ENCODE assay signal across 9 cellular contexts in the genomic region with DNA sequence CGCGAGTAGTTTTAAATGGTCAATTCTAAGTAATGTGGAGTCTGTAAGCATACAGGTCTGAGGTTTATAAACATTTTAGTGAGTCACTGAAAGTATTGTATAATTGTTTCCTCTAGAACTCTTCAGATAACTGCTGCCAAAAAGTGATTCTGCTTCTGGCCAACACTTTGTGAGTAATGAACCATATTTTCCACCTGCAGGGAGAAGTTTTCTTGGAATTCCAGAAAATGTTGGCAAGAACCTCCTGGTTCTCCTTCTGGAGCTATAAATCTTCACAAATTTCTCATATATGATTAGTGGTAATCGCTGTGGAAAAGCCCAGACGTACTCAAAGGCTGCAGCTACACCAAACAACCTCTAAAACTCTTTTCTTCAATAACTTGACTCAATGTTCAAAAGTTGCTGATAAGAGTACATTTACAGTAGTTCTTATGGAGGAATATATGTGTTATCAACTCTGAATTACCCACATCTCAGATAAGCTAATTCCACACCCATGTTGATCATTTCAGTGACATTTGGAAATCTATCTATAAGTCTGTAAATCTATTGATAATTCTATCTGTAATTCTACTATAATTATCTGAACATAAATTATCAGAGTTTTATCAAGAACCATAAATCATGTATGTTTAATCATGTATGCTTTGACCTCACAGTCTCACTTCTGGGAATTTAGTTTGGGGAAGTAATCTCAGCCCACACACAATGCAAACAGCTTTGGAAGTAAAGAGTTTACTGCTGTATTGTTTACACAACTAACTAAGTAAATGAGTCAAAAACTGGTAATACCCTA.
DNase-seq lines count a peak whose midpoint lies in the region; ATAC-seq and TF ChIP-seq lines count a peak whose summit lies in the region.
"Had no signal": no experiment of that assay in that cellular context is flagged by ENCODE, and none has a peak within 500 bp of the region (broad histone marks: within the 10 kb centered on the region; RNA-seq: fewer than 3 reads in every experiment).

No MANE protein-coding gene starts in this region.

- H4K20me1 ChIP-seq in OCI-LY7 (ENCODE audit: insufficient read depth, low read length) (no peaks in the 10 kb centered on the region), osteoblast (ENCODE audit: insufficient read depth, low read length) (no peaks in the 10 kb centered on the region)

- BruUV-seq in OCI-LY7 (replicated peaks; lab: Mats Ljungman, UMichigan), result TSS peak; percentile 19

- no peaks in the 10 kb centered on the region for H3K9me3 Mint-ChIP-seq in CD4-positive, alpha-beta T cell

- peaks cover 12% of the 10 kb centered on the region for H3K79me2 ChIP-seq in OCI-LY7 (ENCODE audit: insufficient read depth, low read depth, low read length)
- no peaks in the 10 kb centered on the region for H3K79me2 ChIP-seq in osteoblast (ENCODE audit: insufficient read depth, low read length)

- CTCF ChIA-PET in CD4-positive, alpha-beta T cell (lab: Charles Lee), result interaction anchor here (0.7 to 0.8 kb wide), 2 partner anchors 10 to 33 kb away, joined by 3 to 4 read pairs; no protein-coding TSS in a partner anchor
- CTCF ChIA-PET in OCI-LY7 (lab: Charles Lee; ENCODE audit: unreplicated experiment), result no interaction called here

- DNase-seq in CD4-positive, alpha-beta T cell, result no peak
- no peak for DNase-seq in OCI-LY7 (ENCODE audit: low spot score)
- no peak for DNase-seq in dorsolateral prefrontal cortex
- peak; percentile 65 for DNase-seq in osteoblast (ENCODE audit: insufficient read length, low spot score, missing footprints)
- DNase-seq in stimulated activated CD8-positive, alpha-beta memory T cell treated with anti-CD3 and anti-CD28 coated beads, Interleukin-4, amount 100 ng/mL, for 48 hours, result no peak
- no peak for DNase-seq in stimulated activated naive CD4-positive, alpha-beta T cell treated with Interleukin-2 at 50 U/mL for 16 hours (lab: John Stamatoyannopoulos, UW)
- DNase-seq: NCI-H187 treated with DMSO at 0.1 percent for 48 hours had no signal

- POLR2A ChIA-PET in CD4-positive, alpha-beta T cell (lab: Charles Lee), result interaction anchor here (0.9 to 1.7 kb wide), 3 partner anchors 11 to 77 kb away, joined by 3 to 6 read pairs (median 4); no protein-coding TSS in a partner anchor
- POLR2A ChIA-PET in OCI-LY7 (lab: Charles Lee), result interaction anchor here (0.6 to 1.5 kb wide), 4 partner anchors 19 to 88 kb away, joined by 3 to 7 read pairs (median 4); no protein-coding TSS in a partner anchor

- H3K4me3 Mint-ChIP-seq in CD4-positive, alpha-beta T cell, result no peak overlapping the region

- peaks cover 55% of the 10 kb centered on the region for H3K36me3 ChIP-seq in OCI-LY7 (ENCODE audit: insufficient read depth, low read length)
- H3K36me3 ChIP-seq in osteoblast (ENCODE audit: insufficient read depth, low read length), result no peaks in the 10 kb centered on the region

- no peak for TF ChIP-seq CTCF in CD4-positive, alpha-beta T cell (IDR thresholded peaks at IDR 0.05)
- no peak for TF ChIP-seq CTCF in OCI-LY7 (conservative IDR thresholded peaks at IDR 0.05; ENCODE audit: low read length)
- no peak for TF ChIP-seq CTCF in dorsolateral prefrontal cortex (IDR thresholded peaks at IDR 0.05 in 54 of 56, conservative IDR thresholded peaks at IDR 0.05 in 2 of 56; ENCODE audit: low read depth in 1 of 56, partially characterized antibody in 56 of 56)
- no peak for TF ChIP-seq CTCF in osteoblast (IDR thresholded peaks at IDR 0.05; ENCODE audit: extremely low read depth, low read depth, low read length)

- H3K4me3 ChIP-seq in OCI-LY7 (ENCODE audit: low read depth, low read length, poor library complexity, severe bottlenecking) (no peak overlapping the region), dorsolateral prefrontal cortex (no peak overlapping the region), osteoblast (ENCODE audit: insufficient read depth, low read length) (no peak overlapping the region)

- H3K9me3 ChIP-seq in CD4-positive, alpha-beta T cell (ENCODE audit: control insufficient read depth, low read length), result no peaks in the 10 kb centered on the region
- H3K9me3 ChIP-seq in OCI-LY7 (ENCODE audit: low read length) (no peaks in the 10 kb centered on the region), osteoblast (ENCODE audit: low read depth, low read length) (no peaks in the 10 kb centered on the region)

- H3K4me1 ChIP-seq in OCI-LY7 (ENCODE audit: insufficient read depth, low read length, poor library complexity, severe bottlenecking) (peaks cover 17% of the 10 kb centered on the region), osteoblast (ENCODE audit: insufficient read depth, low read length) (peaks cover 20% of the 10 kb centered on the region)

- no peak overlapping the region for H2AFZ ChIP-seq in OCI-LY7 (ENCODE audit: low read length)
- no peak overlapping the region for H2AFZ ChIP-seq in osteoblast (ENCODE audit: low read length)

- no peaks in the 10 kb centered on the region for H3K27me3 Mint-ChIP-seq in CD4-positive, alpha-beta T cell

- no peaks in the 10 kb centered on the region for H3K9me2 ChIP-seq in OCI-LY7 (ENCODE audit: insufficient read depth, low read length)

- peaks cover 63% of the 10 kb centered on the region for H3K4me1 Mint-ChIP-seq in CD4-positive, alpha-beta T cell (ENCODE audit: low read depth)

- H3K36me3 Mint-ChIP-seq in CD4-positive, alpha-beta T cell (ENCODE audit: low read depth), result peaks cover 86% of the 10 kb centered on the region

- intact Hi-C loops in CD4-positive, alpha-beta T cell (cut with DNase I, micrococcal nuclease), result no loop called here
- intact Hi-C loops in OCI-LY7 (cut with micrococcal nuclease; ENCODE audit: unreplicated experiment), result no loop called here
- intact Hi-C loops in dorsolateral prefrontal cortex (cut with DNase I), result loop anchor here (5.0 kb wide), 2 partner anchors 73 to 82 kb away; partner anchors contain the start of gene FNBP1 (in 2 of the 2)

- H3K27ac Mint-ChIP-seq in CD4-positive, alpha-beta T cell, result peak overlapping the region; percentile 99

- H3K27me3 ChIP-seq in CD4-positive, alpha-beta T cell (ENCODE audit: control insufficient read depth, insufficient read depth, low read length), result no peaks in the 10 kb centered on the region
- H3K27me3 ChIP-seq in dorsolateral prefrontal cortex (no peaks in the 10 kb centered on the region), osteoblast (ENCODE audit: insufficient read depth, low read length) (no peaks in the 10 kb centered on the region)

- H3K4me2 ChIP-seq in OCI-LY7 (ENCODE audit: low read length), result no peak overlapping the region
- no peak overlapping the region for H3K4me2 ChIP-seq in osteoblast (ENCODE audit: insufficient read depth, low read length)

- no peak overlapping the region for H3K27ac ChIP-seq in CD4-positive, alpha-beta T cell (ENCODE audit: low read depth, low read length)
- H3K27ac ChIP-seq in OCI-LY7 (ENCODE audit: low read depth, low read length, poor library complexity, severe bottlenecking) (no peak overlapping the region), dorsolateral prefrontal cortex (peak overlapping the region in 52 of 59 donors; percentile 1 to 99 (median 53)), osteoblast (ENCODE audit: low read depth, low read length) (no peak overlapping the region)

- no peak for ATAC-seq in CD4-positive, alpha-beta T cell (ENCODE audit: poor library complexity)
- ATAC-seq in HG02623 (IDR thresholded peaks at IDR 0.05; ENCODE audit: unreplicated experiment), result no peak
- ATAC-seq in GM21381 (IDR thresholded peaks at IDR 0.05; ENCODE audit: unreplicated experiment), result no peak

Comparison
In these comparisons a context has a peak if more than half of its experiments do, and no peak if none do; other contexts are left out.
1. H3K27ac ChIP-seq: peak in dorsolateral prefrontal cortex (52 of 59); none in CD4-positive, alpha-beta T cell (single experiment), OCI-LY7 (single experiment) and osteoblast (single experiment).
2. intact Hi-C loops: an anchor here in dorsolateral prefrontal cortex (5.0 kb wide); none called in CD4-positive, alpha-beta T cell and OCI-LY7.